In the genomic region with DNA sequence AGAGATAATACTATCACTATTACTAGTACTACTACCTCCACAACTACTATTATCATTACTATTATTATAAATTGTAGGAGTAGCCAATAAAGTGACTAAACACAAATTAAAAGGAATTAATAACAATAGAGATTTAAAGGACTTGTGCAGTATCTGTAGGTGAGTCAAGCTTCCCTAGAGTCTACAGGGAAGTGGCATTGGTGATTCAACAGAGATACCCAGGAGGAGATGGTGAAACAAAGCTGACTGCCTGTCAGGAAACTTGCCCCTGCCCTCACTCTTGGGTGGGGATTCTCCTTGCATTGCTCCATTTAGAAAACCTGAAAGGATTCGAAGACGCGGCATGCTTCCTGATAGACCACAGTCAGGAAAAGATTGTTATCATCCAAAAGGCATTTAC, we compare ENCODE assay signal across 36 cellular contexts.
"Had no signal": no experiment of that assay in that cellular context is flagged by ENCODE, and none has a peak within 500 bp of the region (broad histone marks: within the 10 kb centered on the region; RNA-seq: fewer than 3 reads in every experiment).

No MANE protein-coding gene starts in this region.

- H3K36me3 Mint-ChIP-seq: activated naive CD4-positive, alpha-beta T cell treated with anti-CD3 and anti-CD28 coated beads, Interleukin-2, amount 10 ng/mL, durations not matched to agents 7 days and 5 days; activated naive CD8-positive, alpha-beta T cell; WTC11 had no signal

- ATAC-seq: activated CD4-positive, alpha-beta T cell treated with anti-CD3 and anti-CD28 coated beads for 36 hours; activated CD4-positive, CD25-positive, alpha-beta regulatory T cell treated with anti-CD3 and anti-CD28 coated beads, Interleukin-2, amount 50 U/mL, for 24 hours; activated naive CD8-positive, alpha-beta T cell treated with anti-CD3 and anti-CD28 coated beads, Interleukin-2, amount 50 U/mL, for 24 hours; K562; PC-3; WTC11 had no signal

- H3K27ac ChIP-seq: brain microvascular endothelial cell, Peyer's patch, SJSA1 had no signal

- H3K36me3 ChIP-seq: brain microvascular endothelial cell, Peyer's patch, SJSA1 had no signal

- H3K27me3 Mint-ChIP-seq: activated CD4-positive, alpha-beta T cell treated with anti-CD3 and anti-CD28 coated beads for 36 hours had no signal

- H3K4me3 Mint-ChIP-seq: activated CD4-positive, alpha-beta T cell treated with anti-CD3 and anti-CD28 coated beads for 36 hours; activated CD4-positive, alpha-beta T cell treated with anti-CD3 and anti-CD28 coated beads, Interleukin-2, amount 10 ng/mL, durations not matched to agents 7 days and 5 days; activated naive CD4-positive, alpha-beta T cell treated with anti-CD3 and anti-CD28 coated beads, Interleukin-2, amount 10 ng/mL, durations not matched to agents 7 days and 5 days; activated naive CD8-positive, alpha-beta T cell; activated naive CD8-positive, alpha-beta T cell treated with anti-CD3 and anti-CD28 coated beads, Interleukin-2, amount 50 U/mL, for 24 hours; T-helper 1 cell treated with Interleukin-12 subunit alpha and Interleukin-12 subunit beta and Interleukin-4 antibody, amounts not matched to agents 30 μg/mL and 1 μg/mL, for 36 hours; T-helper 2 cell treated with Interferon-gamma antibody and Interleukin-4, amounts not matched to agents 5 μg/mL and 100 μg/mL, for 36 hours; WTC11 had no signal

- H3K4me2 ChIP-seq: SK-N-SH had no signal

- H3K4me1 Mint-ChIP-seq: activated CD4-positive, alpha-beta T cell treated with anti-CD3 and anti-CD28 coated beads for 36 hours; activated naive CD8-positive, alpha-beta T cell treated with anti-CD3 and anti-CD28 coated beads, Interleukin-2, amount 50 U/mL, for 24 hours; WTC11 had no signal

- H3K4me1 ChIP-seq: Peyer's patch, SJSA1 had no signal

- H3K27ac Mint-ChIP-seq: activated CD4-positive, alpha-beta T cell treated with anti-CD3 and anti-CD28 coated beads for 36 hours; activated CD4-positive, alpha-beta T cell treated with anti-CD3 and anti-CD28 coated beads, Interleukin-2, amount 10 ng/mL, durations not matched to agents 7 days and 5 days; activated naive CD4-positive, alpha-beta T cell treated with anti-CD3 and anti-CD28 coated beads, Interleukin-2, amount 10 ng/mL, durations not matched to agents 7 days and 5 days; activated naive CD8-positive, alpha-beta T cell; activated naive CD8-positive, alpha-beta T cell treated with anti-CD3 and anti-CD28 coated beads, Interleukin-2, amount 50 U/mL, for 24 hours; T-helper 1 cell treated with Interleukin-12 subunit alpha and Interleukin-12 subunit beta and Interleukin-4 antibody, amounts not matched to agents 30 μg/mL and 1 μg/mL, for 36 hours; T-helper 2 cell treated with Interferon-gamma antibody and Interleukin-4, amounts not matched to agents 5 μg/mL and 100 μg/mL, for 36 hours; WTC11 had no signal

- H3K4me3 ChIP-seq: K562, Peyer's patch, SJSA1 had no signal

- H3K27me3 ChIP-seq: brain microvascular endothelial cell, Peyer's patch had no signal

- H3K9me2 ChIP-seq: SK-N-SH had no signal

- DNase-seq: activated CD4-positive, alpha-beta T cell treated with anti-CD3 and anti-CD28 coated beads for 36 hours; activated CD4-positive, alpha-beta T cell treated with anti-CD3 and anti-CD28 coated beads, Interleukin-2, amount 10 ng/mL, durations not matched to agents 7 days and 5 days; activated CD4-positive, alpha-beta T cell treated with anti-CD3 and anti-CD28 coated beads, Interleukin-2, amount 50 U/mL, for 48 hours; activated CD8-positive, alpha-beta memory T cell treated with anti-CD3 and anti-CD28 coated beads, Interleukin-2, amount 50 U/mL, for 4 hours; activated effector memory CD4-positive, alpha-beta T cell treated with Interleukin-2 at 50 U/mL for 16 hours; activated naive CD4-positive, alpha-beta T cell treated with anti-CD3 and anti-CD28 coated beads, Interleukin-2, amount 10 ng/mL, durations not matched to agents 7 days and 5 days; activated naive CD8-positive, alpha-beta T cell treated with anti-CD3 and anti-CD28 coated beads, Interleukin-2, amount 50 U/mL, for 24 hours; activated T-cell treated with anti-CD3 and anti-CD28 coated beads for 4 hours; activated T-cell treated with anti-CD3 and anti-CD28 coated beads, Interleukin-2, amount 50 U/mL, for 48 hours; amniotic stem cell; aorta; brain microvascular endothelial cell; NCI-H1048; NCI-H1105 treated with DMSO at 0.1 percent for 48 hours; NCI-H1436; NCI-H1694; NCI-H1930; NCI-H2081 treated with DMSO at 0.1 percent for 48 hours; NCI-H226; NCI-H446 treated with DMSO at 0.1 percent for 48 hours; NCI-H524; NCI-H748 treated with DMSO at 0.1 percent for 48 hours; NK-92 treated with Interleukin-12 subunit alpha and Interleukin-12 subunit beta, amount 100 ng/mL, for 24 hours; PC-3; Peyer's patch; RPMI8226; SHP77 treated with DMSO at 0.1 percent for 48 hours; SK-N-SH had no signal

- H3K9me3 Mint-ChIP-seq: activated CD4-positive, alpha-beta T cell treated with anti-CD3 and anti-CD28 coated beads, Interleukin-2, amount 10 ng/mL, durations not matched to agents 7 days and 5 days; activated naive CD4-positive, alpha-beta T cell treated with anti-CD3 and anti-CD28 coated beads, Interleukin-2, amount 10 ng/mL, durations not matched to agents 7 days and 5 days; activated naive CD8-positive, alpha-beta T cell treated with anti-CD3 and anti-CD28 coated beads, Interleukin-2, amount 50 U/mL, for 24 hours; T-helper 1 cell treated with Interleukin-12 subunit alpha and Interleukin-12 subunit beta and Interleukin-4 antibody, amounts not matched to agents 30 μg/mL and 1 μg/mL, for 36 hours; T-helper 2 cell treated with Interferon-gamma antibody and Interleukin-4, amounts not matched to agents 5 μg/mL and 100 μg/mL, for 36 hours; WTC11 had no signal

- H3K9ac ChIP-seq: SK-N-SH had no signal

- H3K9me3 ChIP-seq: Peyer's patch, SJSA1, SK-N-SH had no signal

- FAIRE-seq: K562, TTC549 had no signal
